ENCODE assay signal across 8 cellular contexts in the genomic region with DNA sequence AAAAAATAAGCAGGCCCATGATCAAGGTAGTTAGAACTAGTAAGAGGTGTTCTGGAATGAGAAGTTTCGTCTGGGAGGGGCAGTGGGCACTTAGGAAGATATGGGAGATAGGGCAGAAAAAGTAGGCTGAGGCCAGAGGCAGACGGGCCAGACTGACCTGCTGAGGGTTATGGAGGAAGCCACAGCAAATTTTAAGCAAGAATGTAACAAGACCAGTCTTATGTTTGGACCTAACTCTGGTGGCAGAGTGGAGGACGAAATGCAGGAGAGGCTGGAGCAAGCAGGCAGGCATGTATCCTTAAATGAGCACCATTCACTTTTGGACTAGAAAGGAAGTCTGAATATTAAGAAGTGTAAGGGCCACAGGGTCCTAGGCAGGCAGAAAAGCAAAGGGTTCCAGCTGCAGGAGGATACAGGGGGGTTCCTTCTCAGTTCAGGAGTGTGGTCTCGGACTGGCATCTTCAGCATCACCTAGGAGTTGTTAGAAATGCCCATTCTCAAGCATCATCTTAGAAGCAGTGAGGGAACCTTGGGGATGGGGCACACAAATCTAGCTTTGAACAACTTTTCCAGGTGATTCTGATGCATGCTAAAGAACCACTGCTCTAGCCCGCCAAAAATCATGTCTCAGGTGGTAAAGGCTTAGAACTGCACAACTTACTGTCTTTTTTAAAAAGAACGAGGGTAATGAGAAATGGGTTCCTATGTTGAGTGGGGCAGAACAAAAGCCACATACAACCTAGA. TPM values are rescaled to one million over a fixed set of nuclear protein-coding genes. Genes with fewer than 3 reads are reported as not detected.
A peak's percentile ranks its signal among the peaks of the same experiment; 100 is the strongest.
DNase-seq lines count a peak whose midpoint lies in the region; FAIRE-seq and TF ChIP-seq lines count a peak whose summit lies in the region.

No MANE protein-coding gene starts in this region.

- no peak for FAIRE-seq in frontal cortex (lab: Jason Lieb, UNC)

- peak overlapping the region; percentile 97 for H3K4ac ChIP-seq in trophoblast cell (ENCODE audit: low read depth, low read length)

- H3K14ac ChIP-seq in trophoblast cell (ENCODE audit: low read length), result peak overlapping the region; percentile 97

- no peak overlapping the region for H3K23ac ChIP-seq in trophoblast cell (ENCODE audit: low read length)

- H3K18ac ChIP-seq in trophoblast cell (ENCODE audit: low read length), result peak overlapping the region; percentile 97

- H3K79me2 ChIP-seq in trophoblast cell (ENCODE audit: control insufficient read depth, insufficient read depth, low read length, poor library complexity), result peaks cover 19% of the 10 kb centered on the region

- H3K27me3 ChIP-seq in SJCRH30 (no peaks in the 10 kb centered on the region), esophagus squamous epithelium (no peaks in the 10 kb centered on the region), trophoblast cell (ENCODE audit: insufficient read depth, low read length) (no peaks in the 10 kb centered on the region)

- peak overlapping the region; percentile 99 for H2BK5ac ChIP-seq in trophoblast cell (ENCODE audit: low read depth, low read length, poor library complexity)

- WGBS in esophagus squamous epithelium, 2 donors, result 52 to 72% methylated on average over 6 of the region's 6 CpGs
- WGBS in trophoblast cell (ENCODE audit: extremely low coverage, insufficient coverage, insufficient read length), result no CpG with 5 or more reads among the region's 6 CpGs

- peak overlapping the region; percentile 52 for H4K12ac ChIP-seq in trophoblast cell (ENCODE audit: low read depth, low read length)

- H4K8ac ChIP-seq in trophoblast cell (ENCODE audit: low read depth, low read length), result peak overlapping the region; percentile 93

- H2BK120ac ChIP-seq in trophoblast cell (ENCODE audit: insufficient read depth, low read length, poor library complexity), result peak overlapping the region; percentile 97

- peak overlapping the region; percentile 93 for H3K4me3 ChIP-seq in SJCRH30
- H3K4me3 ChIP-seq in esophagus squamous epithelium, result peak overlapping the region; percentile 83 to 98 (median 94)
- H3K4me3 ChIP-seq in trophoblast cell (ENCODE audit: low read depth, low read length), result no peak overlapping the region

- peak overlapping the region; percentile 92 for H2BK12ac ChIP-seq in trophoblast cell (ENCODE audit: low read length)

- H3K4me2 ChIP-seq in trophoblast cell (ENCODE audit: low read length), result peak overlapping the region; percentile 67

- no peaks in the 10 kb centered on the region for H3K36me3 ChIP-seq in SJCRH30
- no peaks in the 10 kb centered on the region for H3K36me3 ChIP-seq in esophagus squamous epithelium
- H3K36me3 ChIP-seq in trophoblast cell (ENCODE audit: control insufficient read depth in 1 of 2, insufficient read depth in 2 of 2, low read length in 2 of 2), result peaks cover 0 to 2% of the 10 kb centered on the region in 2 experiments

- H3K79me1 ChIP-seq in trophoblast cell (ENCODE audit: low read length), result peaks cover 26% of the 10 kb centered on the region

- peak overlapping the region; percentile 50 for H3K9ac ChIP-seq in trophoblast cell (ENCODE audit: low read length)

- peak in 1 of 6 experiments; percentile 4 for TF ChIP-seq CTCF in esophagus squamous epithelium (IDR thresholded peaks at IDR 0.05)

- H2AK5ac ChIP-seq in trophoblast cell (ENCODE audit: low read length), result peak overlapping the region; percentile 100

- DNase-seq in ELF-1 (ENCODE audit: low read depth, low spot score), result peak; percentile 39
- peak in 1 of 2 experiments; percentile 13 for DNase-seq in SJCRH30
- no peak for DNase-seq in esophagus squamous epithelium (lab: John Stamatoyannopoulos, UW)
- DNase-seq in trophoblast cell, result peak; percentile 85 to 93
- no peak for DNase-seq in frontal cortex (ENCODE audit: low spot score in 2 of 2)
- DNase-seq in DMS153 treated with DMSO at 0.1 percent for 48 hours (lab: John Stamatoyannopoulos, UW; ENCODE audit: unreplicated experiment), result no peak
- DNase-seq in NCI-H1694 treated with DMSO at 0.1 percent for 48 hours (lab: John Stamatoyannopoulos, UW), result no peak
- no peak for DNase-seq in COLO668 (lab: John Stamatoyannopoulos, UW; ENCODE audit: unreplicated experiment)

- H3K27ac ChIP-seq in SJCRH30 (peak overlapping the region; percentile 68), esophagus squamous epithelium (peak overlapping the region; percentile 98 to 100 (median 100)), trophoblast cell (ENCODE audit: low read depth, low read length) (peak overlapping the region; percentile 100)

- H3K4me1 ChIP-seq in SJCRH30 (peaks cover 9% of the 10 kb centered on the region; the same call in 1 of the 2 replicates), esophagus squamous epithelium (peaks cover 9 to 45% (median 30%) of the 10 kb centered on the region in 3 donors), trophoblast cell (ENCODE audit: control insufficient read depth in 1 of 2, insufficient read depth in 2 of 2, low read length in 2 of 2) (peaks cover 13 to 14% of the 10 kb centered on the region in 2 experiments)

- peak overlapping the region; percentile 66 for H2AFZ ChIP-seq in trophoblast cell (ENCODE audit: insufficient read depth, low read length, poor library complexity)

- TF ChIP-seq POLR2A in esophagus squamous epithelium (IDR thresholded peaks at IDR 0.05), result no peak

- no peaks in the 10 kb centered on the region for H3K9me3 ChIP-seq in SJCRH30 (replicated peaks)
- no peaks in the 10 kb centered on the region for H3K9me3 ChIP-seq in esophagus squamous epithelium
- H3K9me3 ChIP-seq in trophoblast cell (ENCODE audit: insufficient read depth, low read depth, low read length), result no peaks in the 10 kb centered on the region

- peak overlapping the region; percentile 99 for H4K91ac ChIP-seq in trophoblast cell (ENCODE audit: low read depth, low read length)

- intact Hi-C loops in esophagus squamous epithelium (cut with DNase I), result no loop called here

RNA-seq across cellular contexts. Expression of gene DSTN, which starts 1.7 kb away (rescaled TPM):
- 117 and 121 TPM in 2 replicates for total RNA-seq in SJCRH30 (2014; rRNA removed; shearing (Covaris generic))
- 100 to 1,000 TPM; 242 to 616 (median 360) TPM for total RNA-seq in esophagus squamous epithelium
- polyA plus RNA-seq in trophoblast cell (2013), result 565 and 566 TPM in 2 replicates
- total RNA-seq in frontal cortex, result 258 TPM

RNA-seq across cellular contexts. Expression of gene BFSP1, which starts 37.0 kb away (rescaled TPM):
- not detected in 2 replicates for total RNA-seq in SJCRH30 (2014; rRNA removed; shearing (Covaris generic))
- total RNA-seq in esophagus squamous epithelium (1 to 10 TPM in 2 of 4 donors, under 1 TPM in 2; 0.56 to 1.3 (median 1.00) TPM), frontal cortex (0.41 TPM)
- polyA plus RNA-seq in trophoblast cell (2013), result 2.2 and 2.7 TPM in 2 replicates

Comparison
In these comparisons a context has a peak if more than half of its experiments do, and no peak if none do; other contexts are left out.
1. DNase-seq: peak in ELF-1 (single experiment) and trophoblast cell (2 of 2); none in esophagus squamous epithelium (single experiment), frontal cortex (0 of 2), DMS153 treated with DMSO at 0.1 percent for 48 hours (single experiment), NCI-H1694 treated with DMSO at 0.1 percent for 48 hours (single experiment) and COLO668 (single experiment).
2. Peak in every context shown above with its lines, with median percentiles within 50 percentile points of each other: H3K27ac ChIP-seq.